ENCODE assay signal across 1 cellular context in the genomic region with DNA sequence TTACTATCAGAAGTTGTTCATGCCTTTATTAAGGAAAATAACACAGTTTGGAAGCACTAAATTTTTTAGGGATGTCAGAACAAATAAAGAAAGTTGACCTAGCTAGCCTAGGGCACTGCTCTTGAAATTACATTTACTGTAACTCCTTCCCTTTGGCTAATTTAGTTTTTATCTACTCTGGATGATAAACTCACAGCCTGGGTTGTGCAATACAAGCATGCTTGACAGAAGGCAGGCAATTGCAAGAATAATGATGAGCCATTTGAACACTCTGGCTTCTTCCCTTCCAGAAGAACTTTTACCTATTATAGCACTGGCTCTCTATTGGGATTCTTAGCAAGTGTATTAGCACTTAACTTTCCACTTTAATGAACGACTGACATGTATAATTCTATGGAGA.
TF ChIP-seq lines count a peak whose summit lies in the region.

No MANE protein-coding gene starts in this region.

TF ChIP-seq in SK-N-SH, 30 proteins besides CTCF, POLR2A, EP300 and RAD21 (continued from another document):
- no peak for TF ChIP-seq MXI1 (IDR thresholded peaks at IDR 0.05; ENCODE audit: low read depth, low read length)
- TF ChIP-seq TEAD4 (IDR thresholded peaks at IDR 0.05; ENCODE audit: borderline replicate concordance, insufficient read depth): no peak
- TF ChIP-seq, protein P1, sequence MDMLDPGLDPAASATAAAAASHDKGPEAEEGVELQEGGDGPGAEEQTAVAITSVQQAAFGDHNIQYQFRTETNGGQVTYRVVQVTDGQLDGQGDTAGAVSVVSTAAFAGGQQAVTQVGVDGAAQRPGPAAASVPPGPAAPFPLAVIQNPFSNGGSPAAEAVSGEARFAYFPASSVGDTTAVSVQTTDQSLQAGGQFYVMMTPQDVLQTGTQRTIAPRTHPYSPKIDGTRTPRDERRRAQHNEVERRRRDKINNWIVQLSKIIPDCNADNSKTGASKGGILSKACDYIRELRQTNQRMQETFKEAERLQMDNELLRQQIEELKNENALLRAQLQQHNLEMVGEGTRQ (IDR thresholded peaks at IDR 0.05; ENCODE audit: borderline replicate concordance, low read depth, low read length): no peak
- TF ChIP-seq EZH2phosphoT487 (IDR thresholded peaks at IDR 0.05; ENCODE audit: borderline replicate concordance, low read depth): no peak
- no peak for TF ChIP-seq NRF1 (IDR thresholded peaks at IDR 0.05; ENCODE audit: low read depth, low read length)
- no peak for TF ChIP-seq SIN3A (IDR thresholded peaks at IDR 0.05; ENCODE audit: borderline replicate concordance, low read depth, low read length)
- no peak for TF ChIP-seq FOXJ3 (CRISPR knock-in tag; IDR thresholded peaks at IDR 0.05)
- TF ChIP-seq POLR2AphosphoS5 (IDR thresholded peaks at IDR 0.05; ENCODE audit: low read depth, low read length): no peak
